Comparison of ENCODE assay signal across 12 cellular contexts in the genomic region with DNA sequence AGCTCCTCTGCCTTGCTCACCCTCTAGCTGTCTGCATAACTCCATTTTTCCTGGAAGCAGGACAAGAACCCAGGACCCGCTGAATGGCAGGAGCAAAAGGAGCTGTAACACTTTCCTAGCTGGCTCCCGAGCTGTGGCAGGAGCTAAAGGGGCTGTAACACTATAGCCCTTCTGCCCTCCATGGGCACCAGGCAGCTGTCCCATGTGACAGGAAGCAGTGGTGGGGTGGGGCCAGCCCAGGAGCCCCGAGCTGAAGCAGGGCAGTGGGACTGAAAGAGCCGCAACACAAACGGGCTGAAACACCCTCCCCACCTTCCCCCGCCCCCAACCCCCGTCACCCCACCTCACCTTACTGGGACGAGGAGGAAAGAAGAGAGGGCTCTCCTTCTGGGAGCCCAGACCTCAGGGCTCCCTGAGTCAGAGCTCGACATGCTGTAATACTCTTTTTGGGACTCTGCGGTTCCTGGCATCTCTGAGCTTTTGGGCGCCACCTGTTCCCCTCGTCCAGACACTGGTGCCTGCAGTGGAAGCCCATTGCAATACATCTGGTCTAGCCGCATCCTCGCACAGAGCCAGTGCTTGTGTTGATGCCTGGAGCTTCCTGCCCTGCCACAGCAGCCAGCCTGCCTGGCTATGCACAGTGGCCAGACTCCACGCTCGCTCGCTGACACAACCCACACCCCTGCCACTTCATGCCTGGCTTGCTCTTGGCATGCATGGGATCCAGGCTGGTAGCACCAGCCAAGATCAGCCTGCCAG. TPM values are rescaled to one million over a fixed set of nuclear protein-coding genes. Genes with fewer than 3 reads are reported as not detected.
A peak's percentile ranks its signal among the peaks of the same experiment; 100 is the strongest.
DNase-seq lines count a peak whose midpoint lies in the region; ATAC-seq lines count a peak whose summit lies in the region.
"Had no signal": no experiment of that assay in that cellular context is flagged by ENCODE, and none has a peak within 500 bp of the region (broad histone marks: within the 10 kb centered on the region; RNA-seq: fewer than 3 reads in every experiment).

No MANE protein-coding gene starts in this region.

- no peaks in the 10 kb centered on the region for H3K9me3 Mint-ChIP-seq in CD4-positive, alpha-beta memory T cell
- no peaks in the 10 kb centered on the region for H3K9me3 Mint-ChIP-seq in activated CD8-positive, alpha-beta T cell treated with anti-CD3 and anti-CD28 coated beads, Interleukin-2, amount 10 ng/mL, durations not matched to agents 7 days and 5 days (ENCODE audit: insufficient read depth)

- no peaks in the 10 kb centered on the region for H3K36me3 Mint-ChIP-seq in CD4-positive, alpha-beta memory T cell
- no peaks in the 10 kb centered on the region for H3K36me3 Mint-ChIP-seq in activated CD8-positive, alpha-beta T cell treated with anti-CD3 and anti-CD28 coated beads, Interleukin-2, amount 10 ng/mL, durations not matched to agents 7 days and 5 days (ENCODE audit: low read depth)

- no peaks in the 10 kb centered on the region for H3K27me3 ChIP-seq in CD4-positive, alpha-beta memory T cell (ENCODE audit: insufficient read depth, low read length)
- H3K27me3 ChIP-seq: cardiac muscle cell had no signal

- intact Hi-C loops in CD4-positive, alpha-beta memory T cell (cut with micrococcal nuclease): no loop called here

- peak; percentile 11 to 47 (median 17) for DNase-seq in CD4-positive, alpha-beta memory T cell
- DNase-seq in activated CD8-positive, alpha-beta T cell treated with anti-CD3 and anti-CD28 coated beads, Interleukin-2, amount 10 ng/mL, durations not matched to agents 7 days and 5 days: peak; percentile 66
- DNase-seq in myocyte (ENCODE audit: low read depth) (peak; percentile 98), NCI-H774 (lab: John Stamatoyannopoulos, UW) (no peak), NCI-H69 (lab: John Stamatoyannopoulos, UW) (no peak)
- DNase-seq: COR-L47, kidney glomerular epithelial cell had no signal

- peaks cover 13% of the 10 kb centered on the region for H3K4me1 ChIP-seq in CD4-positive, alpha-beta memory T cell (ENCODE audit: insufficient read depth, low read length)

- CTCF ChIA-PET in CD4-positive, alpha-beta memory T cell (lab: Charles Lee; ENCODE audit: partially characterized antibody): interaction anchor here (1.0 to 1.8 kb wide), 5 partner anchors 26 to 573 kb away, joined by 3 to 5 read pairs (median 3); a partner anchor contains a TSS
- CTCF ChIA-PET in activated CD8-positive, alpha-beta T cell treated with anti-CD3 and anti-CD28 coated beads, Interleukin-2, amount 10 ng/mL, durations not matched to agents 7 days and 5 days (lab: Charles Lee): interaction anchor here (0.6 to 1.4 kb wide), 3 partner anchors 26 to 270 kb away, joined by 3 to 6 read pairs (median 4); no protein-coding TSS in a partner anchor

- POLR2A ChIA-PET in CD4-positive, alpha-beta memory T cell (lab: Charles Lee; ENCODE audit: partially characterized antibody): interaction anchor here (0.6 to 2.0 kb wide), 2 partner anchors 39 to 90 kb away, joined by 3 to 16 read pairs; a partner anchor contains a TSS
- POLR2A ChIA-PET in activated CD8-positive, alpha-beta T cell treated with anti-CD3 and anti-CD28 coated beads, Interleukin-2, amount 10 ng/mL, durations not matched to agents 7 days and 5 days (lab: Charles Lee): interaction anchor here (0.9 to 1.6 kb wide), 3 partner anchors 10 to 40 kb away, joined by 3 to 6 read pairs (median 3); a partner anchor contains a TSS

- H3K9me3 ChIP-seq in CD4-positive, alpha-beta memory T cell (ENCODE audit: control insufficient read depth in 1 of 2, low read length in 2 of 2): no peaks in the 10 kb centered on the region

- peak overlapping the region; percentile 43 to 83 (median 72) for H3K4me3 Mint-ChIP-seq in CD4-positive, alpha-beta memory T cell
- peak overlapping the region; percentile 51 for H3K4me3 Mint-ChIP-seq in activated CD8-positive, alpha-beta T cell treated with anti-CD3 and anti-CD28 coated beads, Interleukin-2, amount 10 ng/mL, durations not matched to agents 7 days and 5 days

- no peak overlapping the region for H3K27ac ChIP-seq in CD4-positive, alpha-beta memory T cell (ENCODE audit: low read depth, low read length)
- H3K27ac ChIP-seq: cardiac muscle cell had no signal

- H3K4me3 ChIP-seq in CD4-positive, alpha-beta memory T cell (ENCODE audit: low read length in 2 of 2): no peak overlapping the region
- H3K4me3 ChIP-seq: cardiac muscle cell had no signal

- peak overlapping the region in 4 of 7 donors; percentile 8 to 75 (median 28) for H3K27ac Mint-ChIP-seq in CD4-positive, alpha-beta memory T cell
- H3K27ac Mint-ChIP-seq in activated CD8-positive, alpha-beta T cell treated with anti-CD3 and anti-CD28 coated beads, Interleukin-2, amount 10 ng/mL, durations not matched to agents 7 days and 5 days: peak overlapping the region; percentile 60

- H3K4me1 Mint-ChIP-seq in CD4-positive, alpha-beta memory T cell: peaks cover 7 to 15% (median 10%) of the 10 kb centered on the region in 4 donors
- H3K4me1 Mint-ChIP-seq in activated CD8-positive, alpha-beta T cell treated with anti-CD3 and anti-CD28 coated beads, Interleukin-2, amount 10 ng/mL, durations not matched to agents 7 days and 5 days (ENCODE audit: low read depth): peaks cover 12% of the 10 kb centered on the region

- H3K27me3 Mint-ChIP-seq in CD4-positive, alpha-beta memory T cell: peaks cover 1 to 2% of the 10 kb centered on the region in 2 donors
- peaks cover 2% of the 10 kb centered on the region for H3K27me3 Mint-ChIP-seq in activated CD8-positive, alpha-beta T cell treated with anti-CD3 and anti-CD28 coated beads, Interleukin-2, amount 10 ng/mL, durations not matched to agents 7 days and 5 days (ENCODE audit: low read depth)

- H3K36me3 ChIP-seq in CD4-positive, alpha-beta memory T cell (ENCODE audit: insufficient read depth, low read length): no peaks in the 10 kb centered on the region
- H3K36me3 ChIP-seq: cardiac muscle cell had no signal

- ATAC-seq in HG02885 (IDR thresholded peaks at IDR 0.05; ENCODE audit: poor library complexity, unreplicated experiment) (peak; percentile 52), HG03439 (IDR thresholded peaks at IDR 0.05; ENCODE audit: unreplicated experiment) (no peak), HG03095 (IDR thresholded peaks at IDR 0.05; ENCODE audit: unreplicated experiment) (no peak)
- ATAC-seq in activated CD8-positive, alpha-beta T cell treated with anti-CD3 and anti-CD28 coated beads, Interleukin-2, amount 10 ng/mL, durations not matched to agents 7 days and 5 days: peak; percentile 87
- ATAC-seq: Panc1 had no signal

RNA-seq across cellular contexts. Expression of a gene that starts 39.4 kb away (rescaled TPM):
- 10 to 100 TPM; 82.2 to 84.3 TPM for total RNA-seq in CD4-positive, alpha-beta memory T cell
- polyA plus RNA-seq in CD4-positive, alpha-beta memory T cell: 10 to 100 TPM; 83.8 to 84.5 TPM
- total RNA-seq in activated CD8-positive, alpha-beta T cell treated with anti-CD3 and anti-CD28 coated beads, Interleukin-2, amount 10 ng/mL, durations not matched to agents 7 days and 5 days: 10 to 100 TPM; 58.4 to 59.3 TPM
- total RNA-seq in myocyte: 45.9 and 49.2 TPM in 2 replicates
- 12.3 TPM for polyA plus RNA-seq in myocyte (2012)

Comparison
In these comparisons a context has a peak if more than half of its experiments do, and no peak if none do; other contexts are left out.
1. DNase-seq: peak in CD4-positive, alpha-beta memory T cell (5 of 5), activated CD8-positive, alpha-beta T cell treated with anti-CD3 and anti-CD28 coated beads, Interleukin-2, amount 10 ng/mL, durations not matched to agents 7 days and 5 days (single experiment) and myocyte (single experiment); none in NCI-H774 (single experiment) and NCI-H69 (single experiment).
2. ATAC-seq: peak in HG02885 (single experiment) and activated CD8-positive, alpha-beta T cell treated with anti-CD3 and anti-CD28 coated beads, Interleukin-2, amount 10 ng/mL, durations not matched to agents 7 days and 5 days (single experiment); none in HG03439 (single experiment) and HG03095 (single experiment).